In the genomic region with DNA sequence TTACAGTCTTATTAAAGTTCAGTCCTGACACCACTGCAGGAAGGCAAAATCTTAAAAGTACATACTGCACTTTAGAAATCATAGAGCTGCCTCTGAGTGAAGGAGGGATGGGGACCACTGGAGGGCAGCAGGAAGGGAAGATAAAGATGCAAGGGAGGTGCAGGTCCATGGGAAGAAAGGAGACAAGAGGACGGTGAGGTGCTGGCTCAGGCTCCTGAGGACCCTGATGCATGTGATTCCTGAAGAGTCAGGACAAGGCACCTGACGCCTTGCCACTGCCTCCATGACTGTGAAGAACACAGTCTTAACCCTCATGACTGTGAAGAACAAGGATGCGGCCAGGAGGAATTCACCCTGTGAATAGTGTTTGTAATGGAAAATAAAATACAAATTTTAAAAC, we compare ENCODE assay signal across 13 cellular contexts.
"Had no signal": no experiment of that assay in that cellular context is flagged by ENCODE, and none has a peak within 500 bp of the region (broad histone marks: within the 10 kb centered on the region; RNA-seq: fewer than 3 reads in every experiment).

No MANE protein-coding gene starts in this region.

- H3K4me3 ChIP-seq: ascending aorta, left lung, stomach had no signal

- H3K27ac ChIP-seq: ascending aorta, left lung, stomach had no signal

- H3K4me3 Mint-ChIP-seq: activated CD4-positive, alpha-beta memory T cell treated with anti-CD3 and anti-CD28 coated beads for 36 hours; activated naive CD8-positive, alpha-beta T cell treated with anti-CD3 and anti-CD28 coated beads, Interleukin-2, amount 10 ng/mL, durations not matched to agents 7 days and 5 days; activated T-cell treated with anti-CD3 and anti-CD28 coated beads, Interleukin-2, amount 50 U/mL, for 4 hours; memory B cell had no signal

- H3K27me3 Mint-ChIP-seq: activated CD4-positive, alpha-beta memory T cell treated with anti-CD3 and anti-CD28 coated beads for 36 hours; activated naive CD8-positive, alpha-beta T cell treated with anti-CD3 and anti-CD28 coated beads, Interleukin-2, amount 10 ng/mL, durations not matched to agents 7 days and 5 days had no signal

- DNase-seq: activated CD4-positive, alpha-beta memory T cell treated with anti-CD3 and anti-CD28 coated beads for 36 hours; activated CD4-positive, CD25-positive, alpha-beta regulatory T cell treated with anti-CD3 and anti-CD28 coated beads, Interleukin-2, amount 50 U/mL, for 72 hours; activated gamma-delta T cell; activated naive CD8-positive, alpha-beta T cell treated with anti-CD3 and anti-CD28 coated beads, Interleukin-2, amount 10 ng/mL, durations not matched to agents 7 days and 5 days; activated T-cell treated with anti-CD3 and anti-CD28 coated beads, Interleukin-2, amount 50 U/mL, for 4 hours; foreskin melanocyte; head of caudate nucleus; left lung; stimulated activated CD4-positive, alpha-beta T cell treated with anti-CD3 and anti-CD28 coated beads, Interleukin-4, amount 100 ng/mL, for 4 hours; stomach; T-helper 2 cell had no signal

- ATAC-seq: activated T-cell treated with anti-CD3 and anti-CD28 coated beads, Interleukin-2, amount 50 U/mL, for 4 hours; left lung had no signal

- H3K9me3 Mint-ChIP-seq: activated CD4-positive, alpha-beta memory T cell treated with anti-CD3 and anti-CD28 coated beads for 36 hours; activated T-cell treated with anti-CD3 and anti-CD28 coated beads, Interleukin-2, amount 50 U/mL, for 4 hours had no signal

- H3K4me1 Mint-ChIP-seq: activated naive CD8-positive, alpha-beta T cell treated with anti-CD3 and anti-CD28 coated beads, Interleukin-2, amount 10 ng/mL, durations not matched to agents 7 days and 5 days; memory B cell had no signal

- H3K36me3 ChIP-seq: ascending aorta, left lung, stomach had no signal

- H3K36me3 Mint-ChIP-seq: activated CD4-positive, alpha-beta memory T cell treated with anti-CD3 and anti-CD28 coated beads for 36 hours; activated naive CD8-positive, alpha-beta T cell treated with anti-CD3 and anti-CD28 coated beads, Interleukin-2, amount 10 ng/mL, durations not matched to agents 7 days and 5 days; memory B cell had no signal

- H3K9me3 ChIP-seq: ascending aorta, left lung, stomach had no signal

- H3K27me3 ChIP-seq: ascending aorta, left lung, stomach had no signal

- H3K27ac Mint-ChIP-seq: activated CD4-positive, alpha-beta memory T cell treated with anti-CD3 and anti-CD28 coated beads for 36 hours; activated naive CD8-positive, alpha-beta T cell treated with anti-CD3 and anti-CD28 coated beads, Interleukin-2, amount 10 ng/mL, durations not matched to agents 7 days and 5 days; memory B cell had no signal
